Comparison of ENCODE assay signal across 27 cellular contexts in the genomic region with DNA sequence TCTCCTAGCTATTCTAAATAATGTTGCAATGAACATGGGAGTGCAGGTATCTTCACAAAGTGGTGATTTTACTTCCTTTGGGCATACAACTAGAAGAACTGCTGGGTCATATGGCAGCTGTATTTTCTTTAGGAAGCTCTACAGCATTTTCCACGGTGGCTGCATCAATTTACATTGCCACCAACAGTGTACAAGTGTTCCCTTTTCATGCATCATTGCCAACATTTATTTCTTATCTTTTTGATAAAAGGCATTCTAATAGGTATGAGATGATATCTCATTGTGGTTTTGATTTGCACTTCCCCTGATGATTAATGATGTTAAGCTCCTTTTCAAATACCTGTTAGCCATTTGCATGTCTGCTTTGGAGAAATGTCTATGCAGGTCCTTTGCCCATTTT.
"Had no signal": no experiment of that assay in that cellular context is flagged by ENCODE, and none has a peak within 500 bp of the region (broad histone marks: within the 10 kb centered on the region; RNA-seq: fewer than 3 reads in every experiment).

No MANE protein-coding gene starts in this region.

- H3K36me3 ChIP-seq: WERI-Rb-1 had no signal

- H3K4me3 ChIP-seq: adrenal gland, body of pancreas, esophagus squamous epithelium, lower lobe of right lung, neural progenitor cell, spleen, suprapubic skin, tibial artery, upper lobe of right lung had no signal

- ATAC-seq: body of pancreas; left lobe of liver; lower lobe of right lung; naive thymus-derived CD8-positive, alpha-beta T cell; right cardiac atrium; upper lobe of right lung had no signal

- H3K27ac ChIP-seq: adrenal gland, body of pancreas, epithelial cell of prostate, esophagus squamous epithelium, lower lobe of right lung, neural progenitor cell, spleen, suprapubic skin, tibial artery, upper lobe of right lung, WERI-Rb-1 had no signal

- FAIRE-seq: colon, endometrium had no signal

- DNase-seq: activated CD4-positive, alpha-beta T cell treated with anti-CD3 and anti-CD28 coated beads for 48 hours; activated CD4-positive, alpha-beta T cell treated with anti-CD3 and anti-CD28 coated beads, Interleukin-2, amount 50 U/mL, for 48 hours; activated CD8-positive, alpha-beta memory T cell treated with anti-CD3 and anti-CD28 coated beads for 24 hours; activated effector memory CD4-positive, alpha-beta T cell treated with Interleukin-2 at 50 U/mL for 16 hours; activated naive CD4-positive, alpha-beta T cell treated with Interleukin-2 at 50 U/mL for 16 hours; adrenal gland; aorta; body of pancreas; effector CD8-positive, alpha-beta T cell; esophagus squamous epithelium; foreskin melanocyte; kidney glomerular epithelial cell; lower lobe of right lung; mesenchymal stem cell; naive thymus-derived CD8-positive, alpha-beta T cell; right cardiac atrium; spleen; stimulated activated naive CD4-positive, alpha-beta T cell; tibial artery; upper lobe of right lung; WERI-Rb-1 had no signal

- H3K9me3 ChIP-seq: adrenal gland, body of pancreas, esophagus squamous epithelium, lower lobe of right lung, spleen, suprapubic skin, tibial artery, upper lobe of right lung had no signal
